Comparison of ENCODE assay signal across 1 cellular context in the genomic region with DNA sequence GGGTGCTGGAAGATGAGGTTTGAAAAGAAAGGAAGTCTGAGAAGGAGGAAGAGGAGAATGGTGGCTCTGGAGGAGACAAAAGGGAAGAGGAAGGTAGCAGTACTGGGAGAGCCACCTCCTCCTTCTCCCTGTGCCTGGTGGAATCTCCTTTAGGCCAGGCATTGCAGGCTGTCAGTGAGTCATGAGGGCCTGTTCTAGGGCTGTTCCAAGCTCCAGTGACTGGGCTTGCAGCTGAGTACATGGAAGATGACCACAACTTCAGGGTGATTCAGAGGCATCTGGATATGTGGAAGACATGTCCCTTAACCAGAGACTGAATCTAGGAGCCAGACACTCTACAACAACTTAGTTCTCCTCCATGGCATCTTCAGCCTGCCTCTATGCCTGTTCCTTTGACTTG.
TF ChIP-seq lines count a peak whose summit lies in the region.

No MANE protein-coding gene starts in this region.

TF ChIP-seq in GM23338, 12 proteins besides CTCF, POLR2A, EP300 and RAD21 (continued from another document):
- TF ChIP-seq, protein P1, sequence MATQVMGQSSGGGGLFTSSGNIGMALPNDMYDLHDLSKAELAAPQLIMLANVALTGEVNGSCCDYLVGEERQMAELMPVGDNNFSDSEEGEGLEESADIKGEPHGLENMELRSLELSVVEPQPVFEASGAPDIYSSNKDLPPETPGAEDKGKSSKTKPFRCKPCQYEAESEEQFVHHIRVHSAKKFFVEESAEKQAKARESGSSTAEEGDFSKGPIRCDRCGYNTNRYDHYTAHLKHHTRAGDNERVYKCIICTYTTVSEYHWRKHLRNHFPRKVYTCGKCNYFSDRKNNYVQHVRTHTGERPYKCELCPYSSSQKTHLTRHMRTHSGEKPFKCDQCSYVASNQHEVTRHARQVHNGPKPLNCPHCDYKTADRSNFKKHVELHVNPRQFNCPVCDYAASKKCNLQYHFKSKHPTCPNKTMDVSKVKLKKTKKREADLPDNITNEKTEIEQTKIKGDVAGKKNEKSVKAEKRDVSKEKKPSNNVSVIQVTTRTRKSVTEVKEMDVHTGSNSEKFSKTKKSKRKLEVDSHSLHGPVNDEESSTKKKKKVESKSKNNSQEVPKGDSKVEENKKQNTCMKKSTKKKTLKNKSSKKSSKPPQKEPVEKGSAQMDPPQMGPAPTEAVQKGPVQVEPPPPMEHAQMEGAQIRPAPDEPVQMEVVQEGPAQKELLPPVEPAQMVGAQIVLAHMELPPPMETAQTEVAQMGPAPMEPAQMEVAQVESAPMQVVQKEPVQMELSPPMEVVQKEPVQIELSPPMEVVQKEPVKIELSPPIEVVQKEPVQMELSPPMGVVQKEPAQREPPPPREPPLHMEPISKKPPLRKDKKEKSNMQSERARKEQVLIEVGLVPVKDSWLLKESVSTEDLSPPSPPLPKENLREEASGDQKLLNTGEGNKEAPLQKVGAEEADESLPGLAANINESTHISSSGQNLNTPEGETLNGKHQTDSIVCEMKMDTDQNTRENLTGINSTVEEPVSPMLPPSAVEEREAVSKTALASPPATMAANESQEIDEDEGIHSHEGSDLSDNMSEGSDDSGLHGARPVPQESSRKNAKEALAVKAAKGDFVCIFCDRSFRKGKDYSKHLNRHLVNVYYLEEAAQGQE (IDR thresholded peaks at IDR 0.05; ENCODE audit: unreplicated experiment) = no peak
- TF ChIP-seq EZH2phosphoT487 (IDR thresholded peaks at IDR 0.05; ENCODE audit: unreplicated experiment) (no peak), POLR2AphosphoS5 (IDR thresholded peaks at IDR 0.05; ENCODE audit: low read depth) (no peak), ZNF331 (CRISPR knock-in tag; IDR thresholded peaks at IDR 0.05; ENCODE audit: low read depth) (no peak), CREB1 (CRISPR knock-in tag; IDR thresholded peaks at IDR 0.05; ENCODE audit: low read depth) (no peak), EZH2 (IDR thresholded peaks at IDR 0.05; ENCODE audit: low read depth, unreplicated experiment) (no peak)
- TF ChIP-seq, protein P2, sequence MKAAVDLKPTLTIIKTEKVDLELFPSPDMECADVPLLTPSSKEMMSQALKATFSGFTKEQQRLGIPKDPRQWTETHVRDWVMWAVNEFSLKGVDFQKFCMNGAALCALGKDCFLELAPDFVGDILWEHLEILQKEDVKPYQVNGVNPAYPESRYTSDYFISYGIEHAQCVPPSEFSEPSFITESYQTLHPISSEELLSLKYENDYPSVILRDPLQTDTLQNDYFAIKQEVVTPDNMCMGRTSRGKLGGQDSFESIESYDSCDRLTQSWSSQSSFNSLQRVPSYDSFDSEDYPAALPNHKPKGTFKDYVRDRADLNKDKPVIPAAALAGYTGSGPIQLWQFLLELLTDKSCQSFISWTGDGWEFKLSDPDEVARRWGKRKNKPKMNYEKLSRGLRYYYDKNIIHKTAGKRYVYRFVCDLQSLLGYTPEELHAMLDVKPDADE (IDR thresholded peaks at IDR 0.05) = no peak
- TF ChIP-seq, protein P3, sequence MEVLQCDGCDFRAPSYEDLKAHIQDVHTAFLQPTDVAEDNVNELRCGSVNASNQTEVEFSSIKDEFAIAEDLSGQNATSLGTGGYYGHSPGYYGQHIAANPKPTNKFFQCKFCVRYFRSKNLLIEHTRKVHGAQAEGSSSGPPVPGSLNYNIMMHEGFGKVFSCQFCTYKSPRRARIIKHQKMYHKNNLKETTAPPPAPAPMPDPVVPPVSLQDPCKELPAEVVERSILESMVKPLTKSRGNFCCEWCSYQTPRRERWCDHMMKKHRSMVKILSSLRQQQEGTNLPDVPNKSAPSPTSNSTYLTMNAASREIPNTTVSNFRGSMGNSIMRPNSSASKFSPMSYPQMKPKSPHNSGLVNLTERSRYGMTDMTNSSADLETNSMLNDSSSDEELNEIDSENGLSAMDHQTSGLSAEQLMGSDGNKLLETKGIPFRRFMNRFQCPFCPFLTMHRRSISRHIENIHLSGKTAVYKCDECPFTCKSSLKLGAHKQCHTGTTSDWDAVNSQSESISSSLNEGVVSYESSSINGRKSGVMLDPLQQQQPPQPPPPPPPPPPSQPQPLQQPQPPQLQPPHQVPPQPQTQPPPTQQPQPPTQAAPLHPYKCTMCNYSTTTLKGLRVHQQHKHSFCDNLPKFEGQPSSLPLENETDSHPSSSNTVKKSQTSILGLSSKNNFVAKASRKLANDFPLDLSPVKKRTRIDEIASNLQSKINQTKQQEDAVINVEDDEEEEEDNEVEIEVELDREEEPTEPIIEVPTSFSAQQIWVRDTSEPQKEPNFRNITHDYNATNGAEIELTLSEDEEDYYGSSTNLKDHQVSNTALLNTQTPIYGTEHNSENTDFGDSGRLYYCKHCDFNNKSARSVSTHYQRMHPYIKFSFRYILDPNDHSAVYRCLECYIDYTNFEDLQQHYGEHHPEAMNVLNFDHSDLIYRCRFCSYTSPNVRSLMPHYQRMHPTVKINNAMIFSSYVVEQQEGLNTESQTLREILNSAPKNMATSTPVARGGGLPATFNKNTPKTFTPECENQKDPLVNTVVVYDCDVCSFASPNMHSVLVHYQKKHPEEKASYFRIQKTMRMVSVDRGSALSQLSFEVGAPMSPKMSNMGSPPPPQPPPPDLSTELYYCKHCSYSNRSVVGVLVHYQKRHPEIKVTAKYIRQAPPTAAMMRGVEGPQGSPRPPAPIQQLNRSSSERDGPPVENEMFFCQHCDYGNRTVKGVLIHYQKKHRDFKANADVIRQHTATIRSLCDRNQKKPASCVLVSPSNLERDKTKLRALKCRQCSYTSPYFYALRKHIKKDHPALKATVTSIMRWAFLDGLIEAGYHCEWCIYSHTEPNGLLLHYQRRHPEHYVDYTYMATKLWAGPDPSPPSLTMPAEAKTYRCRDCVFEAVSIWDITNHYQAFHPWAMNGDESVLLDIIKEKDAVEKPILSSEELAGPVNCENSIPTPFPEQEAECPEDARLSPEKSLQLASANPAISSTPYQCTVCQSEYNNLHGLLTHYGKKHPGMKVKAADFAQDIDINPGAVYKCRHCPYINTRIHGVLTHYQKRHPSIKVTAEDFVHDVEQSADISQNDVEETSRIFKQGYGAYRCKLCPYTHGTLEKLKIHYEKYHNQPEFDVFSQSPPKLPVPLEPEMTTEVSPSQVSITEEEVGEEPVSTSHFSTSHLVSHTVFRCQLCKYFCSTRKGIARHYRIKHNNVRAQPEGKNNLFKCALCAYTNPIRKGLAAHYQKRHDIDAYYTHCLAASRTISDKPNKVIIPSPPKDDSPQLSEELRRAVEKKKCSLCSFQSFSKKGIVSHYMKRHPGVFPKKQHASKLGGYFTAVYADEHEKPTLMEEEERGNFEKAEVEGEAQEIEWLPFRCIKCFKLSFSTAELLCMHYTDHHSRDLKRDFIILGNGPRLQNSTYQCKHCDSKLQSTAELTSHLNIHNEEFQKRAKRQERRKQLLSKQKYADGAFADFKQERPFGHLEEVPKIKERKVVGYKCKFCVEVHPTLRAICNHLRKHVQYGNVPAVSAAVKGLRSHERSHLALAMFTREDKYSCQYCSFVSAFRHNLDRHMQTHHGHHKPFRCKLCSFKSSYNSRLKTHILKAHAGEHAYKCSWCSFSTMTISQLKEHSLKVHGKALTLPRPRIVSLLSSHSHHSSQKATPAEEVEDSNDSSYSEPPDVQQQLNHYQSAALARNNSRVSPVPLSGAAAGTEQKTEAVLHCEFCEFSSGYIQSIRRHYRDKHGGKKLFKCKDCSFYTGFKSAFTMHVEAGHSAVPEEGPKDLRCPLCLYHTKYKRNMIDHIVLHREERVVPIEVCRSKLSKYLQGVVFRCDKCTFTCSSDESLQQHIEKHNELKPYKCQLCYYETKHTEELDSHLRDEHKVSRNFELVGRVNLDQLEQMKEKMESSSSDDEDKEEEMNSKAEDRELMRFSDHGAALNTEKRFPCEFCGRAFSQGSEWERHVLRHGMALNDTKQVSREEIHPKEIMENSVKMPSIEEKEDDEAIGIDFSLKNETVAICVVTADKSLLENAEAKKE (CRISPR knock-in tag; IDR thresholded peaks at IDR 0.05) = no peak
